Comparison of ENCODE assay signal across 8 cellular contexts in genomic region chr10:63700209-63700934, GRCh38.
DNase-seq lines count a peak whose midpoint lies in the region; ATAC-seq, FAIRE-seq and TF ChIP-seq lines count a peak whose summit lies in the region.

No MANE protein-coding gene starts in this region.

- H3K79me1 ChIP-seq in H1 (ENCODE audit: low read depth, low read length) = no peaks in the 10 kb centered on the region

- H3K9me3 ChIP-seq in H1 (ENCODE audit: insufficient read depth in 2 of 2, low read depth in 1 of 2, low read length in 1 of 2) (no peaks in the 10 kb centered on the region), parathyroid adenoma (ENCODE audit: control insufficient read depth, low read length) (no peaks in the 10 kb centered on the region)

- H4K91ac ChIP-seq in H1 (replicated peaks; ENCODE audit: insufficient read length, low read length) = no peak overlapping the region

- no peak overlapping the region for H2BK120ac ChIP-seq in H1 (replicated peaks; ENCODE audit: low read depth, low read length)

- 0 out of 2 replicates have a peak overlapping the region, but pooled peaks have one; percentile 37 for H2AFZ ChIP-seq in H1 (ENCODE audit: low read length)
- peak overlapping the region; percentile 79 for H2AFZ ChIP-seq in parathyroid adenoma

- H3K56ac ChIP-seq in H1 (replicated peaks; ENCODE audit: insufficient read length, low read depth, low read length) = no peak overlapping the region

- H4K8ac ChIP-seq in H1 (ENCODE audit: extremely low read depth, insufficient read depth, low read length) = no peak overlapping the region

- no peak overlapping the region for H2BK20ac ChIP-seq in H1 (ENCODE audit: low read length)

- H3K27me3 ChIP-seq in H1 (replicated peaks in 1 of 4; ENCODE audit: control insufficient read depth in 3 of 4, extremely low read depth in 1 of 4, insufficient read depth in 3 of 4, low read length in 3 of 4) (no peaks in the 10 kb centered on the region), parathyroid adenoma (ENCODE audit: control insufficient read depth, insufficient read depth, low read length) (no peaks in the 10 kb centered on the region)

- no peak overlapping the region for H3K4me3 ChIP-seq in H1 (ENCODE audit: extremely low read depth in 1 of 4, insufficient read depth in 2 of 4, low read depth in 3 of 4, low read length in 4 of 4)
- no peak overlapping the region for H3K4me3 ChIP-seq in parathyroid adenoma (ENCODE audit: low read depth, low read length)

- H3K36me3 ChIP-seq in H1 (ENCODE audit: control insufficient read depth in 2 of 4, insufficient read depth in 4 of 4, low read length in 3 of 4) (no peaks in the 10 kb centered on the region), parathyroid adenoma (ENCODE audit: control insufficient read depth, insufficient read depth, low read length) (no peaks in the 10 kb centered on the region)

- H3K27ac ChIP-seq in H1 (ENCODE audit: low read depth, low read length) (no peak overlapping the region), parathyroid adenoma (peak overlapping the region; percentile 89)

- FAIRE-seq in H1 (lab: Jason Lieb, UNC) = no peak

- no peaks in the 10 kb centered on the region for H3K79me2 ChIP-seq in H1 (ENCODE audit: control insufficient read depth in 1 of 2, insufficient read depth in 2 of 2, low read length in 2 of 2)
- H3K79me2 ChIP-seq in parathyroid adenoma = no peaks in the 10 kb centered on the region

- peak; percentile 69 for DNase-seq in Caki2 (ENCODE audit: low read depth)
- DNase-seq in NCI-H2196 (lab: John Stamatoyannopoulos, UW; ENCODE audit: unreplicated experiment) = peak; percentile 31
- DNase-seq in H1 (ENCODE audit: low read depth in 1 of 2, low spot score in 2 of 2) = no peak
- DNase-seq in HEK293T (ENCODE audit: extremely low spot score) = no peak
- DNase-seq in 8988T = no peak

- no peak overlapping the region for H2AK5ac ChIP-seq in H1 (ENCODE audit: low read depth, low read length)

- in situ Hi-C loops in Caki2 (cut with HindIII; ENCODE audit: low pct_unique_long_range_greater_than_20kb, low sequenced_read_pairs) = loop anchor here (25.0 kb wide), 1 partner anchor 538 kb away; no protein-coding TSS in a partner anchor

- no peak overlapping the region for H2BK5ac ChIP-seq in H1 (ENCODE audit: low read depth, low read length)

- no peak overlapping the region for H4K5ac ChIP-seq in H1 (ENCODE audit: insufficient read length, low read depth, low read length)

- H3K14ac ChIP-seq in H1 (ENCODE audit: insufficient read length) = no peak overlapping the region

- TF ChIP-seq CTCF in H1 (IDR thresholded peaks at IDR 0.05; ENCODE audit: control extremely low read depth in 1 of 3, insufficient read depth in 1 of 3, low read depth in 1 of 3, low read length in 3 of 3) (no peak), parathyroid adenoma (IDR thresholded peaks at IDR 0.05) (no peak)

- ATAC-seq in GM19397 (IDR thresholded peaks at IDR 0.05; ENCODE audit: unreplicated experiment) = no peak
- no peak for ATAC-seq in HG03520 (IDR thresholded peaks at IDR 0.05; ENCODE audit: unreplicated experiment)

- H3K4me2 ChIP-seq in H1 (ENCODE audit: insufficient read depth in 1 of 2, low read depth in 2 of 2, low read length in 2 of 2) = no peak overlapping the region
- H3K4me2 ChIP-seq in parathyroid adenoma (ENCODE audit: low read length) = peak overlapping the region; percentile 34

- no peak for TF ChIP-seq EP300 in H1 (IDR thresholded peaks at IDR 0.05; ENCODE audit: borderline replicate concordance in 1 of 2, low read depth in 2 of 2, low read length in 2 of 2)

- H2BK12ac ChIP-seq in H1 (ENCODE audit: low read depth, low read length) = no peak overlapping the region

- no peak overlapping the region for H2BK15ac ChIP-seq in H1 (ENCODE audit: low read length)

- WGBS in H1 (ENCODE audit: extremely low coverage in 1 of 2, insufficient coverage in 1 of 2, insufficient read length in 1 of 2, insufficient replicate concordance in 2 of 2, low coverage in 1 of 2, low lambda C conversion rate in 2 of 2, missing lambda C conversion rate in 1 of 2), 2 experiments = 82% methylated on average over 5 of the region's 5 CpGs; no CpG with 5 or more reads in 1 of the 2 experiments

- H3K23ac ChIP-seq in H1 (ENCODE audit: insufficient read length) = no peak overlapping the region

- H3K9ac ChIP-seq in H1 (replicated peaks in 1 of 4; ENCODE audit: extremely low read depth in 1 of 4, low read depth in 3 of 4, low read length in 3 of 4) (no peak overlapping the region), parathyroid adenoma (no peak overlapping the region)

- no peak overlapping the region for H3K18ac ChIP-seq in H1 (ENCODE audit: extremely low read depth, low read length)

- no peak for TF ChIP-seq RAD21 in H1 (IDR thresholded peaks at IDR 0.05 in 1 of 2, conservative IDR thresholded peaks at IDR 0.05 in 1 of 2; ENCODE audit: low read depth in 2 of 2, low read length in 2 of 2)

- H3K4me1 ChIP-seq in H1 (replicated peaks in 1 of 4; ENCODE audit: control insufficient read depth in 3 of 4, insufficient read depth in 4 of 4, low read length in 3 of 4) (no peaks in the 10 kb centered on the region), parathyroid adenoma (peaks cover 49% of the 10 kb centered on the region)

- POLR2A ChIA-PET in H1 (lab: Charles Lee; ENCODE audit: partially characterized antibody) (interaction anchor here (0.9 to 1.6 kb wide), 3 partner anchors 13 to 70 kb away, joined by 3 to 4 read pairs (median 4); no protein-coding TSS in a partner anchor), HEK293T (lab: Yijun Ruan, JAX) (interaction anchor here (0.6 to 1.5 kb wide), 3 partner anchors 70 to 447 kb away, joined by 3 to 9 read pairs (median 3); no protein-coding TSS in a partner anchor)

- H4K20me1 ChIP-seq in H1 (replicated peaks in 1 of 2; ENCODE audit: control insufficient read depth in 1 of 2, insufficient read depth in 2 of 2, low read length in 2 of 2) = no peaks in the 10 kb centered on the region

- no peak for TF ChIP-seq POLR2A in H1 (IDR thresholded peaks at IDR 0.05; ENCODE audit: control extremely low read depth in 1 of 2, low read depth in 2 of 2, low read length in 2 of 2)

- no peak overlapping the region for H3K4ac ChIP-seq in H1 (replicated peaks; ENCODE audit: insufficient read length, low read depth, low read length)

- H3K23me2 ChIP-seq in H1 (ENCODE audit: low read depth, low read length) = no peaks in the 10 kb centered on the region

- CTCF ChIA-PET in H1 (lab: Charles Lee; ENCODE audit: partially characterized antibody) = interaction anchor here (0.6 to 1.3 kb wide), 6 partner anchors 20 to 71 kb away, joined by 3 to 6 read pairs (median 4); no protein-coding TSS in a partner anchor
- CTCF ChIA-PET in HEK293T (lab: Yijun Ruan, JAX) = interaction anchor here (3.5 kb wide), 1 partner anchor 20 kb away, joined by 10 read pairs; no protein-coding TSS in a partner anchor

TF ChIP-seq in H1, 55 proteins besides CTCF, POLR2A, EP300 and RAD21 (continues in another document):
- TF ChIP-seq TEAD4 (IDR thresholded peaks at IDR 0.05; ENCODE audit: low read depth, low read length) (no peak), TBP (IDR thresholded peaks at IDR 0.05; ENCODE audit: low read depth, low read length) (no peak), ATF2 (IDR thresholded peaks at IDR 0.05; ENCODE audit: low read length) (no peak), CEBPB (IDR thresholded peaks at IDR 0.05; ENCODE audit: low read depth, low read length) (no peak), ZNF274 (IDR thresholded peaks at IDR 0.05; ENCODE audit: borderline replicate concordance, extremely low read depth, low read length) (no peak), SUZ12 (IDR thresholded peaks at IDR 0.05; ENCODE audit: low read length) (no peak), TCF12 (IDR thresholded peaks at IDR 0.05; ENCODE audit: low read depth, low read length) (no peak), BACH1 (IDR thresholded peaks at IDR 0.05; ENCODE audit: low read length) (no peak), POU5F1 (IDR thresholded peaks at IDR 0.05; ENCODE audit: low read depth, low read length) (no peak), RFX5 (IDR thresholded peaks at IDR 0.05; ENCODE audit: borderline replicate concordance, low read depth, low read length) (no peak)

TF ChIP-seq in HEK293T, 16 proteins besides CTCF, POLR2A, EP300 and RAD21:
- TF ChIP-seq FOXM1 (IDR thresholded peaks at IDR 0.05; ENCODE audit: borderline replicate concordance) = no peak
TF ChIP-seq in HEK293T: peak in this region for 0.

Comparison
In these comparisons a context has a peak if more than half of its experiments do, and no peak if none do; other contexts are left out.
1. DNase-seq: peak in Caki2 (single experiment) and NCI-H2196 (single experiment); none in H1 (0 of 2), HEK293T (single experiment) and 8988T (single experiment).